ENCODE assay signal across 8 cellular contexts in genomic region chr19:52237771-52238400, GRCh38. TPM values are rescaled to one million over a fixed set of nuclear protein-coding genes. Genes with fewer than 3 reads are reported as not detected.
DNase-seq lines count a peak whose midpoint lies in the region; ATAC-seq lines count a peak whose summit lies in the region.

No MANE protein-coding gene starts in this region.

- peak; percentile 78 for ATAC-seq in Right ventricle myocardium superior (ENCODE audit: poor library complexity)
- ATAC-seq in Right ventricle myocardium inferior, result no peak
- ATAC-seq in HG03432 (IDR thresholded peaks at IDR 0.05; ENCODE audit: unreplicated experiment), result no peak

- DNase-seq in Right ventricle myocardium superior (peak; percentile 60), Right ventricle myocardium inferior (ENCODE audit: missing footprints) (no peak), NCI-H2196 treated with DMSO at 0.1 percent for 48 hours (lab: John Stamatoyannopoulos, UW; ENCODE audit: unreplicated experiment) (peak; percentile 50), ecto neural progenitor cell (ENCODE audit: low spot score) (peak; percentile 57), midbrain (lab: John Stamatoyannopoulos, UW) (peak; percentile 65)
- peak; percentile 26 to 32 for DNase-seq in activated CD4-positive, alpha-beta T cell treated with anti-CD3 and anti-CD28 coated beads, Interleukin-2, amount 50 U/mL, for 24 hours (ENCODE audit: low read depth in 1 of 2, low spot score in 1 of 2)
- DNase-seq in stimulated activated CD8-positive, alpha-beta memory T cell treated with anti-CD3 and anti-CD28 coated beads, Interleukin-4, amount 100 ng/mL, for 24 hours (ENCODE audit: low read depth), result peak; percentile 24

- intact Hi-C loops in Right ventricle myocardium superior (cut with DNase I), result loop anchor here (2.0 kb wide), 1 partner anchor 99 kb away; the partner anchor contains the start of gene ZNF616
- intact Hi-C loops in Right ventricle myocardium inferior (cut with DNase I), result loop anchor here (1.0 to 10.0 kb wide), 2 partner anchors 99 to 213 kb away; partner anchors contain the start of genes ZNF614 and ZNF616

RNA-seq across cellular contexts. Expression of gene ZNF766, which starts 31.5 kb away (rescaled TPM):
- total RNA-seq in Right ventricle myocardium superior, result 11.1 TPM
- 9.7 TPM for total RNA-seq in Right ventricle myocardium inferior

RNA-seq across cellular contexts. Expression of gene PPP2R1A, which starts 48.0 kb away (rescaled TPM):
- total RNA-seq in Right ventricle myocardium superior, result 339 TPM
- 338 TPM for total RNA-seq in Right ventricle myocardium inferior

RNA-seq across cellular contexts. Expression of gene ZNF480, which starts 59.1 kb away (rescaled TPM):
- total RNA-seq in Right ventricle myocardium superior (15.9 TPM), Right ventricle myocardium inferior (18.5 TPM)
